In genomic region chr17:59027750-59028149, GRCh38 we compare ENCODE assay signal across 15 cellular contexts.
DNase-seq lines count a peak whose midpoint lies in the region; ATAC-seq, FAIRE-seq and TF ChIP-seq lines count a peak whose summit lies in the region.
"Had no signal": no experiment of that assay in that cellular context is flagged by ENCODE, and none has a peak within 500 bp of the region (broad histone marks: within the 10 kb centered on the region; RNA-seq: fewer than 3 reads in every experiment).

No MANE protein-coding gene starts in this region.

- intact Hi-C loops in K562 (cut with micrococcal nuclease) = no loop called here

- WGBS in K562 (ENCODE audit: insufficient coverage, low coverage, missing lambda C conversion rate) = 36% methylated on average over 4 of the region's 4 CpGs

- H3K4me1 Mint-ChIP-seq in neural crest cell = peaks cover 18% of the 10 kb centered on the region

- H3K27ac ChIP-seq in K562 (ENCODE audit: extremely low read depth, low read depth, low read length) = no peak overlapping the region; the same call in 2 of the 3 replicates
- H3K27ac ChIP-seq: adrenal gland, SJSA1 had no signal

- FAIRE-seq in GM18507 (lab: Jason Lieb, UNC) = peak; percentile 31
- FAIRE-seq in K562 (lab: Jason Lieb, UNC) = no peak
- FAIRE-seq: A204.1, D721Med had no signal

- H3K27ac Mint-ChIP-seq in neural crest cell (ENCODE audit: unreplicated experiment) = peak overlapping the region; percentile 8
- H3K27ac Mint-ChIP-seq: activated CD8-positive, alpha-beta memory T cell treated with anti-CD3 and anti-CD28 coated beads, Interleukin-2, amount 10 ng/mL, durations not matched to agents 7 days and 5 days had no signal

- H3K4me2 ChIP-seq in K562 (ENCODE audit: insufficient read depth, low read length) = no peak overlapping the region

- no peak overlapping the region for H3K9ac ChIP-seq in K562 (ENCODE audit: insufficient read depth in 1 of 2, low read depth in 2 of 2, low read length in 2 of 2)

- no peak overlapping the region for H2AFZ ChIP-seq in K562 (ENCODE audit: low read depth, low read length)

- no peaks in the 10 kb centered on the region for H3K27me3 Mint-ChIP-seq in neural crest cell (ENCODE audit: low read depth)
- H3K27me3 Mint-ChIP-seq: activated CD8-positive, alpha-beta memory T cell treated with anti-CD3 and anti-CD28 coated beads, Interleukin-2, amount 10 ng/mL, durations not matched to agents 7 days and 5 days had no signal

- peak; percentile 27 for DNase-seq in NOMO-1 treated with DMSO at 0.1 percent for 48 hours (lab: John Stamatoyannopoulos, UW; ENCODE audit: unreplicated experiment)
- no peak for DNase-seq in NOMO-1 treated with dmso at 0.1 percent for 144 hours (lab: John Stamatoyannopoulos, UW; ENCODE audit: unreplicated experiment)
- no peak for DNase-seq in GM18507 (ENCODE audit: extremely low spot score, insufficient read length, low read depth)
- peak in 2 of 4 experiments; percentile 16 to 21 for DNase-seq in K562 (ENCODE audit: extremely low read depth in 1 of 4, low spot score in 3 of 4)
- DNase-seq in neural crest cell (ENCODE audit: low read depth, low spot score) = no peak
- no peak for DNase-seq in HK-2 (ENCODE audit: unreplicated experiment)
- no peak for DNase-seq in activated CD4-positive, alpha-beta T cell treated with anti-CD3 and anti-CD28 coated beads, Interleukin-2, amount 50 U/mL, for 48 hours
- DNase-seq in GM13977 (ENCODE audit: low spot score) = no peak
- DNase-seq: activated CD8-positive, alpha-beta memory T cell treated with anti-CD3 and anti-CD28 coated beads, Interleukin-2, amount 10 ng/mL, durations not matched to agents 7 days and 5 days; adrenal gland; cortex of kidney; nucleus accumbens had no signal

- TF ChIP-seq CTCF in K562 (IDR thresholded peaks at IDR 0.05 in 2 of 3, conservative IDR thresholded peaks at IDR 0.05 in 1 of 3; ENCODE audit: insufficient read depth in 2 of 3, low read depth in 1 of 3, low read length in 3 of 3) (no peak), neural crest cell (conservative IDR thresholded peaks at IDR 0.05) (no peak), GM13977 (IDR thresholded peaks at IDR 0.05; ENCODE audit: extremely low read depth, insufficient read depth, missing control alignments) (no peak)

- peaks cover 61% of the 10 kb centered on the region; the same call in 2 of the 3 replicates for H3K36me3 ChIP-seq in K562 (ENCODE audit: control insufficient read depth, insufficient read depth, low read length)

- peaks cover 5% of the 10 kb centered on the region for H3K36me3 Mint-ChIP-seq in neural crest cell (ENCODE audit: low read depth)

- TF ChIP-seq RAD21 in K562 (CRISPR knock-in tag; conservative IDR thresholded peaks at IDR 0.05 in 1 of 2, IDR thresholded peaks at IDR 0.05 in 1 of 2) = no peak

- CTCF ChIA-PET in K562 (lab: Yijun Ruan, JAX; ENCODE audit: low intra/inter-chr PET ratio) = interaction anchor here (0.7 kb wide), 1 partner anchor 76 kb away, joined by 4 read pairs; no protein-coding TSS in a partner anchor

- POLR2A ChIA-PET in K562 (lab: Yijun Ruan, JAX) = no interaction called here

- peak; percentile 47; the same call in 2 of the 3 replicates for ATAC-seq in K562
- ATAC-seq: activated CD8-positive, alpha-beta memory T cell treated with anti-CD3 and anti-CD28 coated beads, Interleukin-2, amount 10 ng/mL, durations not matched to agents 7 days and 5 days had no signal

- H3K27me3 ChIP-seq in K562 (ENCODE audit: control insufficient read depth in 2 of 2, insufficient read depth in 2 of 2, low read length in 2 of 2) = no peaks in the 10 kb centered on the region
- H3K27me3 ChIP-seq: adrenal gland, SJSA1 had no signal

- H3K9me3 ChIP-seq in K562 (replicated peaks; ENCODE audit: control insufficient read depth, insufficient read depth, low read depth, low read length) = no peaks in the 10 kb centered on the region
- H3K9me3 ChIP-seq: adrenal gland, SJSA1 had no signal

- peaks cover 0 to 7% of the 10 kb centered on the region in 2 experiments; a peak in 2 of 5 replicates for H3K4me1 ChIP-seq in K562 (replicated peaks in 1 of 2; ENCODE audit: control insufficient read depth in 2 of 2, insufficient read depth in 2 of 2, low read length in 2 of 2)
- H3K4me1 ChIP-seq: adrenal gland, SJSA1 had no signal

- TF ChIP-seq EP300 in K562 (IDR thresholded peaks at IDR 0.05; ENCODE audit: low read length) = no peak

- H3K9me1 ChIP-seq in K562 (ENCODE audit: control insufficient read depth, insufficient read depth, low read length) = no peaks in the 10 kb centered on the region

- H3K4me3 Mint-ChIP-seq in neural crest cell = no peak overlapping the region
- H3K4me3 Mint-ChIP-seq: activated CD8-positive, alpha-beta memory T cell treated with anti-CD3 and anti-CD28 coated beads, Interleukin-2, amount 10 ng/mL, durations not matched to agents 7 days and 5 days had no signal

- BruUV-seq in K562 (replicated peaks; lab: Mats Ljungman, UMichigan) = no TSS peak

- no peaks in the 10 kb centered on the region for H3K79me2 ChIP-seq in K562 (ENCODE audit: control insufficient read depth, insufficient read depth, low read length)

- H3K9me3 Mint-ChIP-seq in neural crest cell = no peaks in the 10 kb centered on the region

- no peaks in the 10 kb centered on the region for H4K20me1 ChIP-seq in K562 (replicated peaks; ENCODE audit: control insufficient read depth, insufficient read depth, low read length)

- TF ChIP-seq POLR2A in K562 (conservative IDR thresholded peaks at IDR 0.05) = no peak

- in situ Hi-C loops in K562 (cut with MboI) (no loop called here), GM13977 (cut with MboI; ENCODE audit: low pct_unique_long_range_greater_than_20kb, low sequenced_read_pairs, unreplicated experiment) (no loop called here)

- H3K4me3 ChIP-seq in K562 = no peak overlapping the region
- H3K4me3 ChIP-seq: adrenal gland, SJSA1 had no signal

TF ChIP-seq in K562, 482 proteins besides CTCF, POLR2A, EP300 and RAD21 (continues in another document):
- TF ChIP-seq C11orf30 (IDR thresholded peaks at IDR 0.05; ENCODE audit: low read depth) (peak; percentile 62; the same call in 1 of the 2 replicates), PBX2 (CRISPR knock-in tag; IDR thresholded peaks at IDR 0.05; ENCODE audit: low read depth) (no peak), PBX2 (tag; conservative IDR thresholded peaks at IDR 0.05; ENCODE audit: low read depth) (peak; percentile 40; the same call in 1 of the 2 replicates), MEF2A (IDR thresholded peaks at IDR 0.05; ENCODE audit: control insufficient read depth, low read depth, low read length) (peak; percentile 73; the same call in 1 of the 2 replicates), KDM1A (IDR thresholded peaks at IDR 0.05) (peak; percentile 69 to 70), NFE2 (IDR thresholded peaks at IDR 0.05; ENCODE audit: low read depth) (peak; percentile 60), MEF2D (tag; conservative IDR thresholded peaks at IDR 0.05; ENCODE audit: low read depth) (peak; percentile 86), MAFG (tag; conservative IDR thresholded peaks at IDR 0.05) (peak; percentile 70), HDAC2 (IDR thresholded peaks at IDR 0.05) (no peak), PATZ1 (CRISPR knock-in tag; IDR thresholded peaks at IDR 0.05; ENCODE audit: borderline replicate concordance) (no peak), U2AF1 (optimal IDR thresholded peaks at IDR 0.05; ENCODE audit: low read depth, low read length) (no peak), NR2C2 (CRISPR knock-in tag; IDR thresholded peaks at IDR 0.05) (no peak), NR2C2 (tag; IDR thresholded peaks at IDR 0.05) (0 out of 2 replicates have a peak, but pooled peaks have one; percentile 30), ZNF316 (IDR thresholded peaks at IDR 0.05) (0 out of 2 replicates have a peak, but pooled peaks have one; percentile 50)
